In genomic region chr12:94845110-94845509, GRCh38 we compare ENCODE assay signal across 33 cellular contexts.
"Had no signal": no experiment of that assay in that cellular context is flagged by ENCODE, and none has a peak within 500 bp of the region (broad histone marks: within the 10 kb centered on the region; RNA-seq: fewer than 3 reads in every experiment).

No MANE protein-coding gene starts in this region.

- ATAC-seq: activated CD8-positive, alpha-beta T cell treated with anti-CD3 and anti-CD28 coated beads for 36 hours; activated naive CD4-positive, alpha-beta T cell treated with anti-CD3 and anti-CD28 coated beads, Interleukin-2, amount 50 U/mL, for 72 hours; activated T-cell treated with anti-CD3 and anti-CD28 coated beads, Interleukin-2, amount 50 U/mL, for 4 hours; activated T-cell treated with anti-CD3 and anti-CD28 coated beads, Interleukin-2, amount 50 U/mL, for 72 hours; activated T-helper 17 cell treated with anti-CD3 and anti-CD28 coated beads, Interleukin-2, amount 50 U/mL, for 72 hours; body of pancreas had no signal

- H3K9me3 ChIP-seq: adrenal gland, body of pancreas, breast epithelium had no signal

- DNase-seq: activated B cell treated with CpG ODN at 0.5 μM for 24 hours; activated CD4-positive, alpha-beta memory T cell treated with anti-CD3 and anti-CD28 coated beads for 36 hours; activated CD4-positive, alpha-beta T cell treated with anti-CD3 and anti-CD28 coated beads for 4 hours; activated CD4-positive, alpha-beta T cell treated with anti-CD3 and anti-CD28 coated beads, Interleukin-2, amount 10 ng/mL, durations not matched to agents 24 days and 14 days; activated CD4-positive, alpha-beta T cell treated with anti-CD3 and anti-CD28 coated beads, Interleukin-2, amount 50 U/mL, for 1 hour; activated CD4-positive, alpha-beta T cell treated with anti-CD3 and anti-CD28 coated beads, Interleukin-2, amount 50 U/mL, for 4 hours; activated CD4-positive, CD25-positive, alpha-beta regulatory T cell treated with anti-CD3 and anti-CD28 coated beads, Interleukin-2, amount 50 U/mL, for 72 hours; activated CD8-positive, alpha-beta memory T cell treated with anti-CD3 and anti-CD28 coated beads, Interleukin-2, amount 50 U/mL, for 4 hours; activated CD8-positive, alpha-beta T cell treated with anti-CD3 and anti-CD28 coated beads for 36 hours; activated effector memory CD4-positive, alpha-beta T cell treated with anti-CD3 and anti-CD28 coated beads, Interleukin-2, amount 50 U/mL, for 16 hours; activated gamma-delta T cell treated with Interleukin-2 at 50 U/mL for 16 hours; activated naive CD4-positive, alpha-beta T cell; activated naive CD4-positive, alpha-beta T cell treated with anti-CD3 and anti-CD28 coated beads for 36 hours; activated naive CD4-positive, alpha-beta T cell treated with anti-CD3 and anti-CD28 coated beads, Interleukin-2, amount 50 U/mL, for 16 hours; activated naive CD8-positive, alpha-beta T cell treated with anti-CD3 and anti-CD28 coated beads for 36 hours; activated T-cell treated with anti-CD3 and anti-CD28 coated beads for 4 hours; activated T-cell treated with anti-CD3 and anti-CD28 coated beads, Interleukin-2, amount 50 U/mL, for 1 hour; activated T-cell treated with anti-CD3 and anti-CD28 coated beads, Interleukin-2, amount 50 U/mL, for 4 hours; activated T-cell treated with anti-CD3 and anti-CD28 coated beads, Interleukin-2, amount 50 U/mL, for 72 hours; adrenal gland; amniotic stem cell; aorta; body of pancreas; brain microvascular endothelial cell; central memory CD4-positive, alpha-beta T cell; T-helper 2 cell; T-helper 9 cell had no signal

- H3K9me3 Mint-ChIP-seq: activated B cell treated with CpG ODN at 0.5 μM for 24 hours; activated CD4-positive, alpha-beta memory T cell treated with anti-CD3 and anti-CD28 coated beads for 36 hours; activated CD8-positive, alpha-beta T cell treated with anti-CD3 and anti-CD28 coated beads for 36 hours; activated naive CD4-positive, alpha-beta T cell treated with anti-CD3 and anti-CD28 coated beads for 36 hours; activated naive CD4-positive, alpha-beta T cell treated with anti-CD3 and anti-CD28 coated beads, Interleukin-2, amount 50 U/mL, for 72 hours; activated naive CD8-positive, alpha-beta T cell treated with anti-CD3 and anti-CD28 coated beads for 36 hours; activated T-cell treated with anti-CD3 and anti-CD28 coated beads, Interleukin-2, amount 50 U/mL, for 4 hours; activated T-helper 1 cell treated with anti-CD3 and anti-CD28 coated beads, Interleukin-12 subunit alpha, Interleukin-12 subunit beta, Interleukin-2, Interleukin-4 antibody, amounts not matched to agents 30 ng/mL and 10 ng/mL and 1 ng/mL, durations not matched to agents 14 hours and 24 hours and 36 hours; activated T-helper 17 cell treated with anti-CD3 and anti-CD28 coated beads, Interleukin-2, amount 50 U/mL, for 72 hours; T-helper 2 cell treated with Interferon-gamma antibody and Interleukin-4, amounts not matched to agents 5 μg/mL and 100 μg/mL, for 36 hours had no signal

- H3K4me1 Mint-ChIP-seq: activated B cell treated with CpG ODN at 0.5 μM for 24 hours; activated CD4-positive, alpha-beta T cell treated with anti-CD3 and anti-CD28 coated beads, Interleukin-2, amount 10 ng/mL, durations not matched to agents 24 days and 14 days; activated naive CD8-positive, alpha-beta T cell treated with anti-CD3 and anti-CD28 coated beads for 36 hours; activated T-helper 17 cell treated with anti-CD3 and anti-CD28 coated beads, Interleukin-2, amount 50 U/mL, for 72 hours had no signal

- H3K4me3 Mint-ChIP-seq: activated B cell treated with CpG ODN at 0.5 μM for 24 hours; activated CD4-positive, alpha-beta memory T cell treated with anti-CD3 and anti-CD28 coated beads for 36 hours; activated CD4-positive, alpha-beta T cell treated with anti-CD3 and anti-CD28 coated beads, Interleukin-2, amount 10 ng/mL, durations not matched to agents 24 days and 14 days; activated CD8-positive, alpha-beta T cell treated with anti-CD3 and anti-CD28 coated beads for 36 hours; activated naive CD4-positive, alpha-beta T cell treated with anti-CD3 and anti-CD28 coated beads for 36 hours; activated naive CD8-positive, alpha-beta T cell treated with anti-CD3 and anti-CD28 coated beads for 36 hours; activated T-cell treated with anti-CD3 and anti-CD28 coated beads, Interleukin-2, amount 50 U/mL, for 4 hours; activated T-cell treated with anti-CD3 and anti-CD28 coated beads, Interleukin-2, amount 50 U/mL, for 72 hours; activated T-helper 1 cell treated with anti-CD3 and anti-CD28 coated beads, Interleukin-12 subunit alpha, Interleukin-12 subunit beta, Interleukin-2, Interleukin-4 antibody, amounts not matched to agents 30 ng/mL and 10 ng/mL and 1 ng/mL, durations not matched to agents 14 hours and 24 hours and 36 hours; activated T-helper 17 cell treated with anti-CD3 and anti-CD28 coated beads, Interleukin-2, amount 50 U/mL, for 72 hours; T-helper 2 cell treated with Interferon-gamma antibody and Interleukin-4, amounts not matched to agents 5 μg/mL and 100 μg/mL, for 36 hours had no signal

- H3K27me3 ChIP-seq: adrenal gland, body of pancreas, brain microvascular endothelial cell, breast epithelium had no signal

- H3K36me3 Mint-ChIP-seq: activated CD4-positive, alpha-beta memory T cell treated with anti-CD3 and anti-CD28 coated beads for 36 hours; activated naive CD4-positive, alpha-beta T cell treated with anti-CD3 and anti-CD28 coated beads, Interleukin-2, amount 50 U/mL, for 72 hours; activated naive CD8-positive, alpha-beta T cell treated with anti-CD3 and anti-CD28 coated beads for 36 hours had no signal

- H3K36me3 ChIP-seq: adrenal gland, brain microvascular endothelial cell, breast epithelium had no signal

- H3K27ac Mint-ChIP-seq: activated B cell treated with CpG ODN at 0.5 μM for 24 hours; activated CD4-positive, alpha-beta memory T cell treated with anti-CD3 and anti-CD28 coated beads for 36 hours; activated CD4-positive, alpha-beta T cell treated with anti-CD3 and anti-CD28 coated beads, Interleukin-2, amount 10 ng/mL, durations not matched to agents 24 days and 14 days; activated CD8-positive, alpha-beta T cell treated with anti-CD3 and anti-CD28 coated beads for 36 hours; activated naive CD4-positive, alpha-beta T cell treated with anti-CD3 and anti-CD28 coated beads for 36 hours; activated naive CD4-positive, alpha-beta T cell treated with anti-CD3 and anti-CD28 coated beads, Interleukin-2, amount 50 U/mL, for 72 hours; activated naive CD8-positive, alpha-beta T cell treated with anti-CD3 and anti-CD28 coated beads for 36 hours; activated T-cell treated with anti-CD3 and anti-CD28 coated beads, Interleukin-2, amount 50 U/mL, for 72 hours; activated T-helper 1 cell treated with anti-CD3 and anti-CD28 coated beads, Interleukin-12 subunit alpha, Interleukin-12 subunit beta, Interleukin-2, Interleukin-4 antibody, amounts not matched to agents 30 ng/mL and 10 ng/mL and 1 ng/mL, durations not matched to agents 14 hours and 24 hours and 36 hours; activated T-helper 17 cell treated with anti-CD3 and anti-CD28 coated beads, Interleukin-2, amount 50 U/mL, for 72 hours; T-helper 2 cell treated with Interferon-gamma antibody and Interleukin-4, amounts not matched to agents 5 μg/mL and 100 μg/mL, for 36 hours had no signal

- H3K27ac ChIP-seq: adrenal gland, body of pancreas, brain microvascular endothelial cell, breast epithelium, VCaP had no signal

- H3K4me3 ChIP-seq: adrenal gland, body of pancreas, breast epithelium had no signal

- H3K4me1 ChIP-seq: adrenal gland, body of pancreas, breast epithelium had no signal
